22 cellular contexts compared by ENCODE assay signal in the genomic region with DNA sequence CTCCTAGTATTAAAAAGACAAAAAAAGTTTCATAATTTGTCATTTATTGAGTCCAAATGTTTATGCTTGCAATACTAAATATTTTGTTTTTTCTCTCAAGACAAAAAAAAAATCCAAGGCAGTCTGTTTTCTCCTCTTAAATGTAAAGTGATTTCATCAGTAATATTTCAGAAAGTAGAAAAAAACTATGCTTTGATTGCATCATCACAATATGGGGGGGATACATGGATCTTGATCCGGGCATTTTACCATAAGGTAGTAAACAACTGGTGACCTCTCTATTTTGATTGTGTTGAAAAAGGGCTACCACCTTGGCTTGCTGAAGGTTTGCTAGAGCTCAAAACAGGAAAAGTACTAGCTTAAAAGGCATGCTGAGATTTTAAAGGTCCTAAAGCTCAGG. TPM values are rescaled to one million over a fixed set of nuclear protein-coding genes. Genes with fewer than 3 reads are reported as not detected.
DNase-seq lines count a peak whose midpoint lies in the region; ATAC-seq, FAIRE-seq and TF ChIP-seq lines count a peak whose summit lies in the region.
"Had no signal": no experiment of that assay in that cellular context is flagged by ENCODE, and none has a peak within 500 bp of the region (broad histone marks: within the 10 kb centered on the region; RNA-seq: fewer than 3 reads in every experiment).

No MANE protein-coding gene starts in this region.

- intact Hi-C loops in IMR-90 (cut with micrococcal nuclease) (no loop called here), K562 (cut with micrococcal nuclease) (no loop called here)

- H3K36me3 Mint-ChIP-seq in endodermal cell (ENCODE audit: low read depth) = peaks cover 48% of the 10 kb centered on the region

- H3K36me3 ChIP-seq in IMR-90 (ENCODE audit: control insufficient read depth, insufficient read depth, low read length) = peaks cover 11% of the 10 kb centered on the region
- peaks cover 26% of the 10 kb centered on the region for H3K36me3 ChIP-seq in K562 (ENCODE audit: control insufficient read depth, insufficient read depth, low read length)
- peaks cover 39% of the 10 kb centered on the region for H3K36me3 ChIP-seq in endodermal cell (ENCODE audit: control insufficient read depth, insufficient read depth, low read length)

- no peak overlapping the region for H4K5ac ChIP-seq in IMR-90 (ENCODE audit: low read depth, low read length)

- no peaks in the 10 kb centered on the region; the same call in 1 of the 2 replicates for H3K9me1 ChIP-seq in IMR-90 (ENCODE audit: insufficient read depth, low read length)
- no peaks in the 10 kb centered on the region for H3K9me1 ChIP-seq in K562 (ENCODE audit: control insufficient read depth, insufficient read depth, low read length)

- dilution Hi-C loops in IMR-90 (cut with HindIII; ENCODE audit: low sequenced_read_pairs, unreplicated experiment) = no loop called here

- H4K91ac ChIP-seq in IMR-90 (ENCODE audit: insufficient read depth, low read depth, low read length) = no peak overlapping the region

- H3K9ac ChIP-seq in IMR-90 (ENCODE audit: low read depth, low read length) (no peak overlapping the region), K562 (ENCODE audit: insufficient read depth in 1 of 2, low read depth in 2 of 2, low read length in 2 of 2) (no peak overlapping the region), endodermal cell (ENCODE audit: extremely low read depth, low read length, poor library complexity, severe bottlenecking) (no peak overlapping the region)
- H3K9ac ChIP-seq: BLaER1 treated with 17β-estradiol and CSF1 and Interleukin-3, amounts not matched to agents 10 nM and 100 nM had no signal

- no peaks in the 10 kb centered on the region for H3K4me1 Mint-ChIP-seq in endodermal cell
- H3K4me1 Mint-ChIP-seq: CD14-positive monocyte; CD8-positive, alpha-beta memory T cell had no signal

- TF ChIP-seq POLR2A in IMR-90 (IDR thresholded peaks at IDR 0.05; ENCODE audit: low read depth, low read length) (no peak), K562 (conservative IDR thresholded peaks at IDR 0.05) (no peak)

- no peak for DNase-seq in IMR-90
- DNase-seq in K562 (ENCODE audit: extremely low read depth in 1 of 4, low spot score in 3 of 4) = no peak
- DNase-seq in endodermal cell = no peak
- DNase-seq in putamen (ENCODE audit: low spot score) = no peak
- no peak for DNase-seq in NCI-H446 (lab: John Stamatoyannopoulos, UW)
- no peak for DNase-seq in cortex of kidney (lab: John Stamatoyannopoulos, UW)
- DNase-seq: 8988T; ACHN; AML-193; BE2C; CD4-positive, alpha-beta T cell; CD8-positive, alpha-beta memory T cell; DMS53; DMS79 treated with DMSO at 0.1 percent for 48 hours; GOT3; H7 had no signal

- H2BK5ac ChIP-seq in IMR-90 (ENCODE audit: low read depth, low read length, poor library complexity, severe bottlenecking) = no peak overlapping the region

- H3K27me3 ChIP-seq in IMR-90 (ENCODE audit: control insufficient read depth, insufficient read depth, low read length) (no peaks in the 10 kb centered on the region), K562 (ENCODE audit: control insufficient read depth in 2 of 2, insufficient read depth in 2 of 2, low read length in 2 of 2) (no peaks in the 10 kb centered on the region), endodermal cell (ENCODE audit: control insufficient read depth, insufficient read depth, low read length, poor library complexity, severe bottlenecking) (no peaks in the 10 kb centered on the region)
- H3K27me3 ChIP-seq: BE2C; BLaER1 treated with 17β-estradiol and CSF1 and Interleukin-3, amounts not matched to agents 10 nM and 100 nM had no signal

- no peaks in the 10 kb centered on the region for H3K79me1 ChIP-seq in IMR-90 (ENCODE audit: low read depth in 1 of 2, low read length in 2 of 2)

- H2AFZ ChIP-seq in IMR-90 (replicated peaks; ENCODE audit: low read length, poor library complexity) (no peak overlapping the region), K562 (ENCODE audit: low read depth, low read length) (no peak overlapping the region)

- H3K79me2 ChIP-seq in K562 (ENCODE audit: control insufficient read depth, insufficient read depth, low read length) = no peaks in the 10 kb centered on the region

- BruUV-seq in IMR-90 (replicated peaks; lab: Mats Ljungman, UMichigan) (no TSS peak), K562 (replicated peaks; lab: Mats Ljungman, UMichigan) (no TSS peak)

- H2AK9ac ChIP-seq in IMR-90 (replicated peaks; ENCODE audit: low read depth, low read length, poor library complexity) = no peak overlapping the region

- H3K4me3 ChIP-seq in IMR-90 (ENCODE audit: insufficient read depth, low read depth, low read length) (no peak overlapping the region), K562 (no peak overlapping the region), endodermal cell (ENCODE audit: low read length) (no peak overlapping the region)
- H3K4me3 ChIP-seq: A549; BLaER1 treated with 17β-estradiol and CSF1 and Interleukin-3, amounts not matched to agents 10 nM and 100 nM had no signal

- no peak overlapping the region for H3K4me3 Mint-ChIP-seq in endodermal cell
- H3K4me3 Mint-ChIP-seq: CD14-positive monocyte; CD4-positive, alpha-beta T cell had no signal

- H2BK120ac ChIP-seq in IMR-90 (ENCODE audit: low read depth, low read length) = no peak overlapping the region

- POLR2A ChIA-PET in IMR-90 (lab: Charles Lee; ENCODE audit: unreplicated experiment) = no interaction called here
- POLR2A ChIA-PET in K562 (lab: Yijun Ruan, JAX) = interaction anchor here (0.6 to 1.8 kb wide), 3 partner anchors 10 to 814 kb away, joined by 3 to 6 read pairs (median 3); no protein-coding TSS in a partner anchor

- in situ Hi-C loops in IMR-90 (cut with MboI; ENCODE audit: low sequenced_read_pairs) = no loop called here
- in situ Hi-C loops in K562 (cut with MboI) = no loop called here

- no peak overlapping the region for H2BK20ac ChIP-seq in IMR-90 (ENCODE audit: low read depth, low read length)

- no CpG with 5 or more reads among the region's 1 CpG for WGBS in IMR-90 (ENCODE audit: extremely low coverage in 2 of 2, insufficient read length in 1 of 2), 2 experiments
- 100% methylated on average over 1 of the region's 1 CpG for WGBS in K562 (ENCODE audit: insufficient coverage, low coverage, missing lambda C conversion rate)
- 88 to 100% methylated on average over 1 of the region's 1 CpG for WGBS in endodermal cell (ENCODE audit: insufficient coverage in 1 of 2, insufficient read length in 1 of 2), 2 experiments

- H3K4ac ChIP-seq in IMR-90 (ENCODE audit: low read depth, low read length) = no peak overlapping the region

- no peak for FAIRE-seq in K562 (lab: Jason Lieb, UNC)
- FAIRE-seq: A549, G401.6, GM12892 had no signal

- no peak overlapping the region for H3K27ac ChIP-seq in IMR-90 (ENCODE audit: insufficient read depth, low read length)
- H3K27ac ChIP-seq in K562 (ENCODE audit: extremely low read depth, low read depth, low read length) = no peak overlapping the region
- no peak overlapping the region for H3K27ac ChIP-seq in endodermal cell (ENCODE audit: low read depth, low read length)
- H3K27ac ChIP-seq: A549; BLaER1 treated with 17β-estradiol and CSF1 and Interleukin-3, amounts not matched to agents 10 nM and 100 nM had no signal

- TF ChIP-seq EP300 in K562 (IDR thresholded peaks at IDR 0.05; ENCODE audit: low read length) = no peak

- H3K56ac ChIP-seq in IMR-90 (ENCODE audit: extremely low read depth, insufficient read depth, low read length) = no peak overlapping the region

- no peak overlapping the region for H3K18ac ChIP-seq in IMR-90 (ENCODE audit: low read depth, low read length)

- no peak overlapping the region for H2BK15ac ChIP-seq in IMR-90 (ENCODE audit: low read depth, low read length)

- no peak overlapping the region for H2AK5ac ChIP-seq in IMR-90 (ENCODE audit: low read depth, low read length)

- no peaks in the 10 kb centered on the region for H3K27me3 Mint-ChIP-seq in endodermal cell (ENCODE audit: insufficient read depth)
- H3K27me3 Mint-ChIP-seq: CD4-positive, alpha-beta T cell; CD8-positive, alpha-beta memory T cell had no signal

- H3K23ac ChIP-seq in IMR-90 (ENCODE audit: low read depth, low read length) = no peak overlapping the region

- no peaks in the 10 kb centered on the region for H3K4me1 ChIP-seq in IMR-90 (ENCODE audit: control insufficient read depth, insufficient read depth, low read length)
- H3K4me1 ChIP-seq in K562 (replicated peaks in 1 of 2; ENCODE audit: control insufficient read depth in 2 of 2, insufficient read depth in 2 of 2, low read length in 2 of 2) = no peaks in the 10 kb centered on the region
- no peaks in the 10 kb centered on the region for H3K4me1 ChIP-seq in endodermal cell (ENCODE audit: control insufficient read depth, insufficient read depth, low read length)
- H3K4me1 ChIP-seq: A549, BE2C had no signal

- TF ChIP-seq RAD21 in IMR-90 (IDR thresholded peaks at IDR 0.05; ENCODE audit: low read length) = no peak
- no peak for TF ChIP-seq RAD21 in K562 (CRISPR knock-in tag; conservative IDR thresholded peaks at IDR 0.05 in 1 of 2, IDR thresholded peaks at IDR 0.05 in 1 of 2)

- H3K27ac Mint-ChIP-seq in endodermal cell = peak overlapping the region; percentile 25
- H3K27ac Mint-ChIP-seq: CD14-positive monocyte; CD4-positive, alpha-beta T cell; CD8-positive, alpha-beta memory T cell had no signal

- H3K4me2 ChIP-seq in IMR-90 (ENCODE audit: low read depth, low read length) (no peak overlapping the region), K562 (ENCODE audit: insufficient read depth, low read length) (no peak overlapping the region)
- H3K4me2 ChIP-seq: A549; BLaER1 treated with 17β-estradiol and CSF1 and Interleukin-3, amounts not matched to agents 10 nM and 100 nM had no signal

- CTCF ChIA-PET in IMR-90 (lab: Yijun Ruan, JAX) (no interaction called here), K562 (lab: Yijun Ruan, JAX; ENCODE audit: low intra/inter-chr PET ratio) (no interaction called here)

- no peak for ATAC-seq in IMR-90 (ENCODE audit: low read depth)
- ATAC-seq in K562 = no peak
- ATAC-seq: A549, HCT116 had no signal

- no peak overlapping the region for H3K14ac ChIP-seq in IMR-90 (replicated peaks; ENCODE audit: low read depth, low read length)

- H4K20me1 ChIP-seq in IMR-90 (ENCODE audit: insufficient read depth, low read length) (no peaks in the 10 kb centered on the region), K562 (replicated peaks; ENCODE audit: control insufficient read depth, insufficient read depth, low read length) (no peaks in the 10 kb centered on the region)
- H4K20me1 ChIP-seq: BLaER1 treated with 17β-estradiol and CSF1 and Interleukin-3, amounts not matched to agents 10 nM and 100 nM had no signal

- H4K8ac ChIP-seq in IMR-90 (ENCODE audit: low read depth in 2 of 2, low read length in 2 of 2) = no peak overlapping the region

- no peaks in the 10 kb centered on the region for H3K9me3 ChIP-seq in IMR-90 (ENCODE audit: control insufficient read depth, insufficient read depth, low read length)
- H3K9me3 ChIP-seq in K562 (replicated peaks; ENCODE audit: control insufficient read depth, insufficient read depth, low read depth, low read length) = no peaks in the 10 kb centered on the region
- H3K9me3 ChIP-seq in endodermal cell (ENCODE audit: control insufficient read depth, low read length) = no peaks in the 10 kb centered on the region
- H3K9me3 ChIP-seq: A549; BE2C; BLaER1 treated with 17β-estradiol and CSF1 and Interleukin-3, amounts not matched to agents 10 nM and 100 nM had no signal

- H3K9me3 Mint-ChIP-seq in endodermal cell = no peaks in the 10 kb centered on the region
- H3K9me3 Mint-ChIP-seq: CD14-positive monocyte; CD4-positive, alpha-beta T cell; CD8-positive, alpha-beta memory T cell had no signal

- no peak for TF ChIP-seq CTCF in IMR-90 (conservative IDR thresholded peaks at IDR 0.05; ENCODE audit: low read depth, low read length)
- TF ChIP-seq CTCF in K562 (IDR thresholded peaks at IDR 0.05 in 2 of 3, conservative IDR thresholded peaks at IDR 0.05 in 1 of 3; ENCODE audit: insufficient read depth in 2 of 3, low read depth in 1 of 3, low read length in 3 of 3) = no peak
- TF ChIP-seq CTCF in endodermal cell (conservative IDR thresholded peaks at IDR 0.05) = no peak

RNA-seq across cellular contexts. Expression of a gene that starts 43.6 kb away (rescaled TPM):
- total RNA-seq in IMR-90 (2012; rRNA removed) (45.3 and 107 TPM in 2 replicates), K562 (2014; rRNA removed) (24.1 and 26.2 TPM in 2 replicates), K562 (2014; rRNA removed; fragmentation: Illumina TruSeq; extraction: Trizol) (87.1 and 96.5 TPM in 2 replicates), K562 (2015; rRNA removed; fragmentation: Illumina TruSeq; extraction: Trizol) (64.6 and 75.7 TPM in 2 replicates), K562 (2021) (56.3 and 61.0 TPM in 2 replicates), endodermal cell (100 to 1,000 TPM; 101 to 170 TPM)
- polyA plus RNA-seq in IMR-90 (2012; rRNA removed) (32.7 and 41.0 TPM in 2 replicates), K562 (2011; rRNA removed) (37.9 and 54.9 TPM in 2 replicates), K562 (2014; fragmentation: Illumina TruSeq; extraction: Trizol) (60.6 and 86.2 TPM in 2 replicates), K562 (2014; fragmentation: Nextera tagmentation; extraction: Ambion mirVana) (100 to 1,000 TPM; 151 to 180 TPM), K562 (2014; rRNA removed) (34.5 and 35.2 TPM in 2 replicates)
- 2.9 and 4.6 TPM in 2 replicates for polyA plus RNA-seq in IMR-90 (2012; cell fraction: cytosol; rRNA removed)
- 0.61 and 14.9 TPM in 2 replicates for polyA plus RNA-seq in IMR-90 (2012; cell fraction: nucleus; rRNA removed; ENCODE audit: low replicate concordance)
- total RNA-seq in K562 (2011; cell fraction: chromatin; rRNA removed; ENCODE audit: low replicate concordance) = 22.5 and 49.5 TPM in 2 replicates
- 18.8 and 24.6 TPM in 2 replicates for total RNA-seq in K562 (2011; cell fraction: nucleolus; rRNA removed)
- 41.5 and 45.3 TPM in 2 replicates for total RNA-seq in K562 (2011; cell fraction: nucleoplasm; rRNA removed)
- 11.3 and 30.3 TPM in 2 replicates for polyA plus RNA-seq in K562 (2011; cell fraction: cytosol; rRNA removed)
- 10.0 and 16.6 TPM in 2 replicates for polyA plus RNA-seq in K562 (2011; cell fraction: nucleus; rRNA removed)
- 41.8 and 49.5 TPM in 2 replicates for polyA plus RNA-seq in K562 (2012)
- 32.7 and 39.5 TPM in 2 replicates for polyA minus RNA-seq in K562 (2011; rRNA and poly(A)+ RNA removed)
- 8.1 and 17.3 TPM in 2 replicates for polyA minus RNA-seq in K562 (2011; cell fraction: cytosol; rRNA and poly(A)+ RNA removed)
- 30.0 and 60.5 TPM in 2 replicates for polyA minus RNA-seq in K562 (2011; cell fraction: nucleus; rRNA and poly(A)+ RNA removed)
- polyA plus RNA-seq in endodermal cell (2013, experiment 1 of 2) = 70.5 TPM
- polyA plus RNA-seq in endodermal cell (2013, experiment 2 of 2) = 68.6 TPM
